ENCODE assay signal across 9 cellular contexts in genomic region chrX:109667986-109668385, GRCh38. TPM values are rescaled to one million over a fixed set of nuclear protein-coding genes. Genes with fewer than 3 reads are reported as not detected.
"Had no signal": no experiment of that assay in that cellular context is flagged by ENCODE, and none has a peak within 500 bp of the region (broad histone marks: within the 10 kb centered on the region; RNA-seq: fewer than 3 reads in every experiment).

No MANE protein-coding gene starts in this region.

- ATAC-seq: GM12878 had no signal

- FAIRE-seq: G401.6, GM12878, GM12891, GM12892, GM18507, GM19239 had no signal

- DNase-seq: GDM1, GF-D8 had no signal

- H3K4me3 ChIP-seq: GM12878 had no signal

RNA-seq across cellular contexts. Expression of gene KCNE5, which starts 43.0 kb away (rescaled TPM):
- total RNA-seq: G401 had no signal
